In the genomic region with DNA sequence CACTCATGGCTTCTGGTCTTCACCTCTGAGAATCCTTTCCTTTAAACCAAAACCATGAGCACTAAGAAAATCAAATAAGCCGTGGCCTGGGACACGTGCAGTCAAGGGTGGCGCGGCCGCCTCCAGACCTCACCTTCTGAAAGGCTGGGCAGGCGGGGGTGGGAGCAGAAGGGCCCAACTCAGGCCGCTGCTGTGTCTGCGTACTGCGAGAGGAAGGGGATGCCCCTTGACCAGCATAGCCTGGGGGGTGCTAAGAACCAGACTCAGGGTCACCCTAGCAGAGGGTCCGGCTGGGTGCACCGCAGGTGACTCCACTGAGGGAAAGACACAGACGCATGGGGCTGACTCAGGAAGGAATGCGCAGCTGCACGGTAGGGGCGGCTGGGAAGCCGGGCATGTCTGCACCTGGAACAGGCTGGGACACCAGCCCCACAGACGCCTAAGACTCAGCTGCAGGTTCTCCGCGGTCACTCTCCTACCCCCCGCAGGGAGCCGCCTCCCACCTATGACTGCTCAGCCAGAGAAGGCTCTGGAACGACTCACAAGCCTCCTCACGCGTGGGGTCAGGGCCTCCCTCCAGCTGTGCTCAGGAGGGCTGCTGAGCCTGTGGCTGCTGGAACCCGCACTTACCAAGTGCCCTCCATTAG, we compare ENCODE assay signal across 16 cellular contexts.
DNase-seq lines count a peak whose midpoint lies in the region; ATAC-seq and TF ChIP-seq lines count a peak whose summit lies in the region.
"Had no signal": no experiment of that assay in that cellular context is flagged by ENCODE, and none has a peak within 500 bp of the region (broad histone marks: within the 10 kb centered on the region; RNA-seq: fewer than 3 reads in every experiment).

No MANE protein-coding gene starts in this region.

- DNase-seq in COR-L47 (lab: John Stamatoyannopoulos, UW) (peak; percentile 63), epithelial cell of esophagus (ENCODE audit: low read depth) (peak; percentile 87), NCI-H1436 (lab: John Stamatoyannopoulos, UW) (no peak), DMS53 treated with DMSO at 0.1 percent for 48 hours (lab: John Stamatoyannopoulos, UW; ENCODE audit: unreplicated experiment) (no peak)
- DNase-seq in stimulated activated CD4-positive, alpha-beta T cell treated with anti-CD3 and anti-CD28 coated beads, Interleukin-1b, Interleukin-23, amount 100 ng/mL, for 48 hours, result no peak
- DNase-seq: activated CD4-positive, alpha-beta T cell treated with anti-CD3 and anti-CD28 coated beads for 48 hours; activated effector memory CD4-positive, alpha-beta T cell treated with anti-CD3 and anti-CD28 coated beads, Interleukin-2, amount 50 U/mL, for 16 hours; Peyer's patch; sigmoid colon; stimulated activated CD4-positive, alpha-beta T cell treated with anti-CD3 and anti-CD28 coated beads, Interleukin-2, amount 100 ng/mL, for 24 hours; stimulated activated naive CD4-positive, alpha-beta T cell treated with Interleukin-2 at 50 U/mL for 16 hours had no signal

- H3K27me3 ChIP-seq in parathyroid adenoma (ENCODE audit: control insufficient read depth, insufficient read depth, low read length), result no peaks in the 10 kb centered on the region
- H3K27me3 ChIP-seq: esophagus muscularis mucosa, Peyer's patch, sigmoid colon had no signal

- H3K36me3 ChIP-seq in HEK293 (ENCODE audit: control insufficient read depth in 2 of 2, insufficient read depth in 1 of 2, low read length in 2 of 2) (no peaks in the 10 kb centered on the region), parathyroid adenoma (ENCODE audit: control insufficient read depth, insufficient read depth, low read length) (no peaks in the 10 kb centered on the region)
- H3K36me3 ChIP-seq: esophagus muscularis mucosa, Peyer's patch, sigmoid colon had no signal

- H3K4me3 ChIP-seq in HEK293 (ENCODE audit: low read depth, low read length) (no peak overlapping the region), epithelial cell of esophagus (ENCODE audit: low read length) (no peak overlapping the region), parathyroid adenoma (ENCODE audit: low read depth, low read length) (no peak overlapping the region)
- H3K4me3 ChIP-seq: esophagus muscularis mucosa, K562, Peyer's patch, sigmoid colon had no signal

- no peaks in the 10 kb centered on the region for H3K4me1 ChIP-seq in HEK293 (ENCODE audit: control insufficient read depth, insufficient read depth, low read length)
- H3K4me1 ChIP-seq in parathyroid adenoma, result peaks cover 32% of the 10 kb centered on the region
- H3K4me1 ChIP-seq: Peyer's patch had no signal

- TF ChIP-seq CTCF in HEK293 (tag by site-specific recombination; IDR thresholded peaks at IDR 0.05), result no peak
- TF ChIP-seq CTCF in epithelial cell of esophagus (IDR thresholded peaks at IDR 0.05; ENCODE audit: insufficient read depth, low read depth, low read length, missing control alignments), result no peak
- TF ChIP-seq CTCF in parathyroid adenoma (IDR thresholded peaks at IDR 0.05), result no peak

- H3K27ac ChIP-seq in HEK293 (ENCODE audit: extremely low read depth, low read depth, low read length) (no peak overlapping the region), parathyroid adenoma (peak overlapping the region; percentile 99)
- H3K27ac ChIP-seq: esophagus muscularis mucosa, Peyer's patch, sigmoid colon had no signal

- CTCF ChIA-PET in HEK293 (lab: Yijun Ruan, JAX), result interaction anchor here (0.7 kb wide), 1 partner anchor 16 kb away, joined by 3 read pairs; no protein-coding TSS in a partner anchor

- H3K9ac ChIP-seq in parathyroid adenoma, result no peak overlapping the region

- no peak for ATAC-seq in GM21717 (IDR thresholded peaks at IDR 0.05; ENCODE audit: unreplicated experiment)
- ATAC-seq: K562 had no signal

- peak overlapping the region; percentile 88 for H2AFZ ChIP-seq in parathyroid adenoma

- no peaks in the 10 kb centered on the region for H3K79me2 ChIP-seq in parathyroid adenoma

- peak overlapping the region; percentile 39 for H3K4me2 ChIP-seq in parathyroid adenoma (ENCODE audit: low read length)

- POLR2A ChIA-PET in HEK293 (lab: Yijun Ruan, JAX), result no interaction called here

- H3K9me3 ChIP-seq in HEK293 (ENCODE audit: control insufficient read depth, insufficient read depth, low read depth, low read length) (no peaks in the 10 kb centered on the region), parathyroid adenoma (ENCODE audit: control insufficient read depth, low read length) (no peaks in the 10 kb centered on the region)
- H3K9me3 ChIP-seq: Peyer's patch had no signal

TF ChIP-seq in HEK293, 187 proteins besides CTCF, POLR2A, EP300 and RAD21:
- TF ChIP-seq ZIC2 (tag by site-specific recombination; IDR thresholded peaks at IDR 0.05) (peak; percentile 80), GLIS1 (tag by site-specific recombination; IDR thresholded peaks at IDR 0.05) (peak; percentile 19; the same call in 1 of the 2 replicates), ZNF394 (tag by site-specific recombination; IDR thresholded peaks at IDR 0.05; ENCODE audit: borderline replicate concordance) (no peak)

Comparison
In these comparisons a context has a peak if more than half of its experiments do, and no peak if none do; other contexts are left out.
1. DNase-seq: peak in COR-L47 (single experiment) and epithelial cell of esophagus (single experiment); none in NCI-H1436 (single experiment), DMS53 treated with DMSO at 0.1 percent for 48 hours (single experiment) and stimulated activated CD4-positive, alpha-beta T cell treated with anti-CD3 and anti-CD28 coated beads, Interleukin-1b, Interleukin-23, amount 100 ng/mL, for 48 hours (single experiment).